Comparison of ENCODE assay signal across 33 cellular contexts in the genomic region with DNA sequence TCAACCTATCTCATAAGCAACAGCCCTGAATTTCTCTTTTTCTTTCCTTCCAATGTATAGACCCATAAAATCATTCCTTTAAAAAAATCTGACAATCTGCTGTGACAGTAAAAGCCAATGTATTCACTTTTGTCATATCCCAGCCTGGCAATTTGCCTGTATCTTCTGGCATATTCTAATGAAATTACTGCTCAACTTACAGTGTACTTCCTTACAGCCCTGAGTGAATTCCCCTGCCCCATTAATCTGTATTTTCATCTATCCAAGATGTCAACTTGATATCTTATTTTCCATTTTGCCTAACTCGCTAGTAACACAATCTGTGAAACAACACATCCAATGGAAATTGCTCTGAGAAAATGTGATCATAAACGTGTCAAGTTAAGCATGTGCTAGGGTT. TPM values are rescaled to one million over a fixed set of nuclear protein-coding genes. Genes with fewer than 3 reads are reported as not detected.
"Had no signal": no experiment of that assay in that cellular context is flagged by ENCODE, and none has a peak within 500 bp of the region (broad histone marks: within the 10 kb centered on the region; RNA-seq: fewer than 3 reads in every experiment).

No MANE protein-coding gene starts in this region.

- H3K27ac Mint-ChIP-seq: activated B cell treated with CpG ODN at 0.5 μM for 24 hours; activated CD4-positive, alpha-beta memory T cell treated with anti-CD3 and anti-CD28 coated beads for 36 hours; activated CD8-positive, alpha-beta memory T cell treated with anti-CD3 and anti-CD28 coated beads, Interleukin-2, amount 10 ng/mL, durations not matched to agents 7 days and 5 days; activated CD8-positive, alpha-beta T cell treated with anti-CD3 and anti-CD28 coated beads, Interleukin-2, amount 10 ng/mL, durations not matched to agents 7 days and 5 days; activated naive CD4-positive, alpha-beta T cell treated with anti-CD3 and anti-CD28 coated beads, Interleukin-2, amount 10 ng/mL, durations not matched to agents 7 days and 5 days; activated naive CD4-positive, alpha-beta T cell treated with anti-CD3 and anti-CD28 coated beads, Interleukin-2, amount 50 U/mL, for 72 hours; activated naive CD8-positive, alpha-beta T cell treated with anti-CD3 and anti-CD28 coated beads, Interleukin-2, amount 10 ng/mL, durations not matched to agents 7 days and 5 days; activated T-helper 1 cell treated with anti-CD3 and anti-CD28 coated beads, Interleukin-12 subunit alpha, Interleukin-12 subunit beta, Interleukin-2, Interleukin-4 antibody, amounts not matched to agents 30 ng/mL and 10 ng/mL and 1 ng/mL, durations not matched to agents 14 hours and 24 hours and 36 hours; effector memory CD8-positive, alpha-beta T cell; T-helper 1 cell treated with Interleukin-12 subunit alpha and Interleukin-12 subunit beta and Interleukin-4 antibody, amounts not matched to agents 30 μg/mL and 1 μg/mL, for 36 hours; T-helper 2 cell treated with Interferon-gamma antibody and Interleukin-4, amounts not matched to agents 5 μg/mL and 100 μg/mL, for 36 hours had no signal

- H3K4me3 Mint-ChIP-seq: activated B cell treated with CpG ODN at 0.5 μM for 24 hours; activated CD4-positive, alpha-beta memory T cell treated with anti-CD3 and anti-CD28 coated beads for 36 hours; activated CD8-positive, alpha-beta memory T cell treated with anti-CD3 and anti-CD28 coated beads, Interleukin-2, amount 10 ng/mL, durations not matched to agents 7 days and 5 days; activated CD8-positive, alpha-beta T cell treated with anti-CD3 and anti-CD28 coated beads, Interleukin-2, amount 10 ng/mL, durations not matched to agents 7 days and 5 days; activated naive CD4-positive, alpha-beta T cell treated with anti-CD3 and anti-CD28 coated beads, Interleukin-2, amount 10 ng/mL, durations not matched to agents 7 days and 5 days; activated naive CD8-positive, alpha-beta T cell treated with anti-CD3 and anti-CD28 coated beads, Interleukin-2, amount 10 ng/mL, durations not matched to agents 7 days and 5 days; activated T-helper 1 cell treated with anti-CD3 and anti-CD28 coated beads, Interleukin-12 subunit alpha, Interleukin-12 subunit beta, Interleukin-2, Interleukin-4 antibody, amounts not matched to agents 30 ng/mL and 10 ng/mL and 1 ng/mL, durations not matched to agents 14 hours and 24 hours and 36 hours; brain; central memory CD8-positive, alpha-beta T cell; effector memory CD8-positive, alpha-beta T cell; T-helper 1 cell treated with Interleukin-12 subunit alpha and Interleukin-12 subunit beta and Interleukin-4 antibody, amounts not matched to agents 30 μg/mL and 1 μg/mL, for 36 hours; T-helper 2 cell treated with Interferon-gamma antibody and Interleukin-4, amounts not matched to agents 5 μg/mL and 100 μg/mL, for 36 hours had no signal

- H3K4me3 ChIP-seq: ascending aorta, esophagus squamous epithelium, heart left ventricle had no signal

- H3K27me3 Mint-ChIP-seq: central memory CD8-positive, alpha-beta T cell; effector memory CD8-positive, alpha-beta T cell had no signal

- H3K9me3 Mint-ChIP-seq: activated B cell treated with CpG ODN at 0.5 μM for 24 hours; activated CD4-positive, alpha-beta memory T cell treated with anti-CD3 and anti-CD28 coated beads for 36 hours; activated naive CD4-positive, alpha-beta T cell treated with anti-CD3 and anti-CD28 coated beads, Interleukin-2, amount 10 ng/mL, durations not matched to agents 7 days and 5 days; activated naive CD4-positive, alpha-beta T cell treated with anti-CD3 and anti-CD28 coated beads, Interleukin-2, amount 50 U/mL, for 72 hours; activated naive CD8-positive, alpha-beta T cell treated with anti-CD3 and anti-CD28 coated beads, Interleukin-2, amount 10 ng/mL, durations not matched to agents 7 days and 5 days; activated T-helper 1 cell treated with anti-CD3 and anti-CD28 coated beads, Interleukin-12 subunit alpha, Interleukin-12 subunit beta, Interleukin-2, Interleukin-4 antibody, amounts not matched to agents 30 ng/mL and 10 ng/mL and 1 ng/mL, durations not matched to agents 14 hours and 24 hours and 36 hours; central memory CD8-positive, alpha-beta T cell; effector memory CD8-positive, alpha-beta T cell; T-helper 1 cell treated with Interleukin-12 subunit alpha and Interleukin-12 subunit beta and Interleukin-4 antibody, amounts not matched to agents 30 μg/mL and 1 μg/mL, for 36 hours; T-helper 2 cell treated with Interferon-gamma antibody and Interleukin-4, amounts not matched to agents 5 μg/mL and 100 μg/mL, for 36 hours had no signal

- H3K36me3 ChIP-seq: ascending aorta, esophagus squamous epithelium, heart left ventricle, WERI-Rb-1 had no signal

- H3K36me3 Mint-ChIP-seq: activated CD4-positive, alpha-beta memory T cell treated with anti-CD3 and anti-CD28 coated beads for 36 hours; activated CD8-positive, alpha-beta memory T cell treated with anti-CD3 and anti-CD28 coated beads, Interleukin-2, amount 10 ng/mL, durations not matched to agents 7 days and 5 days; activated naive CD4-positive, alpha-beta T cell treated with anti-CD3 and anti-CD28 coated beads, Interleukin-2, amount 10 ng/mL, durations not matched to agents 7 days and 5 days; activated naive CD4-positive, alpha-beta T cell treated with anti-CD3 and anti-CD28 coated beads, Interleukin-2, amount 50 U/mL, for 72 hours; activated naive CD8-positive, alpha-beta T cell treated with anti-CD3 and anti-CD28 coated beads, Interleukin-2, amount 10 ng/mL, durations not matched to agents 7 days and 5 days; brain had no signal

- ATAC-seq: activated CD4-positive, CD25-positive, alpha-beta regulatory T cell treated with anti-CD3 and anti-CD28 coated beads, Interleukin-2, amount 50 U/mL, for 24 hours; activated CD8-positive, alpha-beta memory T cell treated with anti-CD3 and anti-CD28 coated beads, Interleukin-2, amount 10 ng/mL, durations not matched to agents 7 days and 5 days; activated CD8-positive, alpha-beta T cell treated with anti-CD3 and anti-CD28 coated beads, Interleukin-2, amount 10 ng/mL, durations not matched to agents 7 days and 5 days; activated naive CD4-positive, alpha-beta T cell treated with anti-CD3 and anti-CD28 coated beads, Interleukin-2, amount 50 U/mL, for 72 hours; effector memory CD8-positive, alpha-beta T cell; heart left ventricle had no signal

- H3K4me1 ChIP-seq: ascending aorta, esophagus squamous epithelium, heart left ventricle had no signal

- H3K9me3 ChIP-seq: ascending aorta, esophagus squamous epithelium, heart left ventricle had no signal

- DNase-seq: activated B cell treated with CpG ODN at 0.5 μM for 24 hours; activated CD4-positive, alpha-beta memory T cell treated with anti-CD3 and anti-CD28 coated beads for 36 hours; activated CD4-positive, alpha-beta T cell treated with anti-CD3 and anti-CD28 coated beads for 48 hours; activated CD4-positive, alpha-beta T cell treated with anti-CD3 and anti-CD28 coated beads, Interleukin-2, amount 50 U/mL, for 1 hour; activated CD8-positive, alpha-beta memory T cell treated with anti-CD3 and anti-CD28 coated beads, Interleukin-2, amount 10 ng/mL, durations not matched to agents 7 days and 5 days; activated CD8-positive, alpha-beta memory T cell treated with anti-CD3 and anti-CD28 coated beads, Interleukin-2, amount 50 U/mL, for 4 hours; activated CD8-positive, alpha-beta T cell treated with anti-CD3 and anti-CD28 coated beads, Interleukin-2, amount 10 ng/mL, durations not matched to agents 7 days and 5 days; activated gamma-delta T cell; activated naive CD4-positive, alpha-beta T cell; activated naive CD4-positive, alpha-beta T cell treated with anti-CD3 and anti-CD28 coated beads, Interleukin-2, amount 10 ng/mL, durations not matched to agents 7 days and 5 days; activated naive CD8-positive, alpha-beta T cell treated with anti-CD3 and anti-CD28 coated beads, Interleukin-2, amount 10 ng/mL, durations not matched to agents 7 days and 5 days; activated T-cell treated with anti-CD3 and anti-CD28 coated beads, Interleukin-2, amount 50 U/mL, for 1 hour; activated T-cell treated with anti-CD3 and anti-CD28 coated beads, Interleukin-2, amount 50 U/mL, for 48 hours; cortex of kidney; dermis blood vessel endothelial cell; effector CD4-positive, alpha-beta T cell; effector memory CD8-positive, alpha-beta T cell; esophagus squamous epithelium; foreskin fibroblast; glutamatergic neuron; heart left ventricle; hypothalamus; T1000; WERI-Rb-1 had no signal

- H3K27ac ChIP-seq: ascending aorta, epithelial cell of prostate, esophagus squamous epithelium, heart left ventricle, WERI-Rb-1 had no signal

- H3K27me3 ChIP-seq: ascending aorta, esophagus squamous epithelium, heart left ventricle had no signal

- H3K4me1 Mint-ChIP-seq: activated B cell treated with CpG ODN at 0.5 μM for 24 hours had no signal

RNA-seq across cellular contexts. Expression of gene SERP2, which starts 18.0 kb away (rescaled TPM):
- total RNA-seq: activated CD4-positive, alpha-beta memory T cell treated with anti-CD3 and anti-CD28 coated beads for 36 hours; activated CD8-positive, alpha-beta memory T cell treated with anti-CD3 and anti-CD28 coated beads, Interleukin-2, amount 10 ng/mL, durations not matched to agents 7 days and 5 days; activated T-helper 1 cell treated with anti-CD3 and anti-CD28 coated beads, Interleukin-12 subunit alpha, Interleukin-12 subunit beta, Interleukin-2, Interleukin-4 antibody, amounts not matched to agents 30 ng/mL and 10 ng/mL and 1 ng/mL, durations not matched to agents 14 hours and 24 hours and 36 hours had no signal
